10 cellular contexts compared by ENCODE assay signal in genomic region chr22:46064236-46064965, GRCh38.
A peak's percentile ranks its signal among the peaks of the same experiment; 100 is the strongest.
DNase-seq lines count a peak whose midpoint lies in the region; ATAC-seq and TF ChIP-seq lines count a peak whose summit lies in the region.
"Had no signal": no experiment of that assay in that cellular context is flagged by ENCODE, and none has a peak within 500 bp of the region (broad histone marks: within the 10 kb centered on the region; RNA-seq: fewer than 3 reads in every experiment).

No MANE protein-coding gene starts in this region.

- intact Hi-C loops in lower lobe of right lung (cut with DNase I) (no loop called here), upper lobe of right lung (cut with DNase I) (no loop called here)

- TF ChIP-seq CTCF in lower lobe of right lung (IDR thresholded peaks at IDR 0.05) (no peak), upper lobe of right lung (IDR thresholded peaks at IDR 0.05) (no peak)

- peak; percentile 57 for DNase-seq in NCI-H2196 (lab: John Stamatoyannopoulos, UW; ENCODE audit: unreplicated experiment)
- no peak for DNase-seq in NCI-H2196 treated with DMSO at 0.1 percent for 48 hours (lab: John Stamatoyannopoulos, UW; ENCODE audit: unreplicated experiment)
- DNase-seq in caudate nucleus (lab: John Stamatoyannopoulos, UW) = no peak
- DNase-seq in lower lobe of right lung = peak; percentile 39
- peak; percentile 58 for DNase-seq in upper lobe of right lung
- no peak for DNase-seq in G401 (ENCODE audit: low spot score)
- DNase-seq in DMS53 treated with DMSO at 0.1 percent for 48 hours (lab: John Stamatoyannopoulos, UW; ENCODE audit: unreplicated experiment) = no peak
- DNase-seq in NCI-H1417 treated with DMSO at 0.1 percent for 48 hours (lab: John Stamatoyannopoulos, UW) = no peak
- DNase-seq: activated CD4-positive, alpha-beta T cell treated with anti-CD3 and anti-CD28 coated beads for 36 hours; NCI-H82 had no signal

- in situ Hi-C loops in G401 (cut with HindIII; ENCODE audit: low sequenced_read_pairs) = loop anchor here (10.0 kb wide), 1 partner anchor 60 kb away; no protein-coding TSS in a partner anchor

- H3K27ac ChIP-seq in caudate nucleus (ENCODE audit: low read depth, low read length) (peak overlapping the region; percentile 85), lower lobe of right lung (peak overlapping the region; percentile 97), upper lobe of right lung (peak overlapping the region; percentile 100)

- H3K36me3 ChIP-seq in lower lobe of right lung = no peaks in the 10 kb centered on the region
- no peaks in the 10 kb centered on the region for H3K36me3 ChIP-seq in upper lobe of right lung

- H3K9me3 ChIP-seq in lower lobe of right lung (no peaks in the 10 kb centered on the region), upper lobe of right lung (no peaks in the 10 kb centered on the region)

- ATAC-seq in lower lobe of right lung (peak in 1 of 2 donors; percentile 15), upper lobe of right lung (no peak)
- ATAC-seq: activated CD4-positive, alpha-beta T cell treated with anti-CD3 and anti-CD28 coated beads for 36 hours had no signal

- H3K4me1 ChIP-seq in lower lobe of right lung (peaks cover 89% of the 10 kb centered on the region), upper lobe of right lung (peaks cover 48% of the 10 kb centered on the region)

- H3K4me3 ChIP-seq in lower lobe of right lung (peak overlapping the region; percentile 22), upper lobe of right lung (peak overlapping the region; percentile 34)

- H3K27me3 ChIP-seq in lower lobe of right lung (ENCODE audit: low read depth) = no peaks in the 10 kb centered on the region
- H3K27me3 ChIP-seq in upper lobe of right lung = no peaks in the 10 kb centered on the region

Comparison
In these comparisons a context has a peak if more than half of its experiments do, and no peak if none do; other contexts are left out.
1. DNase-seq: peak in NCI-H2196 (single experiment), lower lobe of right lung (single experiment) and upper lobe of right lung (single experiment); none in NCI-H2196 treated with DMSO at 0.1 percent for 48 hours (single experiment), caudate nucleus (0 of 61), G401 (single experiment), DMS53 treated with DMSO at 0.1 percent for 48 hours (single experiment) and NCI-H1417 treated with DMSO at 0.1 percent for 48 hours (single experiment).
2. Peak in every context shown above with its lines, with median percentiles within 50 percentile points of each other: H3K27ac ChIP-seq.